ENCODE assay signal across 8 cellular contexts in genomic region chr13:68304287-68304893, GRCh38.
DNase-seq lines count a peak whose midpoint lies in the region; ATAC-seq and TF ChIP-seq lines count a peak whose summit lies in the region.

No MANE protein-coding gene starts in this region.

- H3K27ac ChIP-seq in PC-3 (ENCODE audit: low read length), result no peak overlapping the region

- H3K4me1 ChIP-seq in PC-3 (ENCODE audit: insufficient read depth, low read length), result no peaks in the 10 kb centered on the region

- H3K9me3 ChIP-seq in PC-3 (ENCODE audit: low read length), result no peaks in the 10 kb centered on the region

- H4K20me1 ChIP-seq in PC-3 (ENCODE audit: low read length), result no peaks in the 10 kb centered on the region

- peak; percentile 72 for TF ChIP-seq CTCF in PC-3 (conservative IDR thresholded peaks at IDR 0.05; ENCODE audit: low read depth, low read length)

- no peak overlapping the region for H3K4me3 ChIP-seq in PC-3 (ENCODE audit: low read length)

- no peaks in the 10 kb centered on the region for H3K9me2 ChIP-seq in PC-3 (replicated peaks; ENCODE audit: low read length)

- no peaks in the 10 kb centered on the region for H3K36me3 ChIP-seq in PC-3 (ENCODE audit: low read depth, low read length)

- intact Hi-C loops in PC-3 (cut with micrococcal nuclease), result loop anchor here (1.0 to 10.0 kb wide), 5 partner anchors 53 to 623 kb away; no protein-coding TSS in a partner anchor

- CTCF ChIA-PET in PC-3 (lab: Charles Lee), result interaction anchor here (0.5 kb wide), 1 partner anchor 512 kb away, joined by 3 read pairs; no protein-coding TSS in a partner anchor

- no peak overlapping the region for H3K4me2 ChIP-seq in PC-3 (ENCODE audit: low read length)

- ATAC-seq in HG03060 (IDR thresholded peaks at IDR 0.05; ENCODE audit: low read depth, unreplicated experiment), result peak; percentile 85
- ATAC-seq in PC-3, result peak; percentile 54; the same call in 1 of the 2 replicates
- ATAC-seq in esophagus mucosa, result no peak
- ATAC-seq in GM21423 (IDR thresholded peaks at IDR 0.05; ENCODE audit: unreplicated experiment), result no peak

- H3K27me3 ChIP-seq in PC-3 (ENCODE audit: low read length), result no peaks in the 10 kb centered on the region

- POLR2A ChIA-PET in PC-3 (lab: Charles Lee; ENCODE audit: unreplicated experiment), result no interaction called here

- H2AFZ ChIP-seq in PC-3 (ENCODE audit: low read length), result no peak overlapping the region

- H3K79me2 ChIP-seq in PC-3 (ENCODE audit: low read length), result no peaks in the 10 kb centered on the region

- BruUV-seq in PC-3 (replicated peaks; lab: Mats Ljungman, UMichigan), result no TSS peak

- DNase-seq in NCI-H524 (lab: John Stamatoyannopoulos, UW) (peak; percentile 2 to 18), NCI-H524 treated with DMSO at 0.1 percent for 48 hours (lab: John Stamatoyannopoulos, UW) (no peak), PC-3 (peak; percentile 61), glomerular visceral epithelial cell (ENCODE audit: extremely low spot score) (peak; percentile 37), T-helper 2 cell (no peak)

- no peaks in the 10 kb centered on the region for H3F3A ChIP-seq in PC-3 (ENCODE audit: low read length, unreplicated experiment)

- no peak overlapping the region for H3K9ac ChIP-seq in PC-3 (ENCODE audit: low read length)

Comparison
In these comparisons a context has a peak if more than half of its experiments do, and no peak if none do; other contexts are left out.
1. DNase-seq: peak in NCI-H524 (2 of 2), PC-3 (single experiment) and glomerular visceral epithelial cell (single experiment); none in NCI-H524 treated with DMSO at 0.1 percent for 48 hours (single experiment) and T-helper 2 cell (0 of 5).
2. ATAC-seq: peak in HG03060 (single experiment) and PC-3 (single experiment); none in esophagus mucosa (single experiment) and GM21423 (single experiment).